Comparison of ENCODE assay signal across 8 cellular contexts in genomic region chr9:89310486-89311345, GRCh38.
DNase-seq lines count a peak whose midpoint lies in the region; ATAC-seq and TF ChIP-seq lines count a peak whose summit lies in the region.

TSS of gene CKS2 (plus strand) at chr9:89311195. CDS start at chr9:89311293, 98 bp downstream.

- DNase-seq in AG09319 (ENCODE audit: extremely low read depth, low read depth): peak; percentile 100
- DNase-seq in NCI-H446 treated with DMSO at 0.1 percent for 48 hours (lab: John Stamatoyannopoulos, UW): peak; percentile 97
- peak; percentile 100 for DNase-seq in cerebellar cortex (ENCODE audit: low spot score)
- DNase-seq in iris pigment epithelial cell (ENCODE audit: low read depth): peak; percentile 100
- DNase-seq in stimulated activated CD4-positive, alpha-beta T cell treated with anti-CD3 and anti-CD28 coated beads, Interleukin-12 subunit alpha, Interleukin-12 subunit beta, amount 100 ng/mL, for 24 hours (ENCODE audit: low read depth in 2 of 2): peak; percentile 99

- peak; percentile 89 for ATAC-seq in GM19035 (IDR thresholded peaks at IDR 0.05; ENCODE audit: unreplicated experiment)
- ATAC-seq in HG03354 (IDR thresholded peaks at IDR 0.05; ENCODE audit: poor library complexity, severe bottlenecking, unreplicated experiment): peak; percentile 90
- ATAC-seq in activated CD4-positive, CD25-positive, alpha-beta regulatory T cell treated with anti-CD3 and anti-CD28 coated beads, Interleukin-2, amount 50 U/mL, for 24 hours: peak; percentile 90 to 91

- no peak for TF ChIP-seq CTCF in AG09319 (IDR thresholded peaks at IDR 0.05; ENCODE audit: low read depth, low read length)

Comparison
In these comparisons a context has a peak if more than half of its experiments do, and no peak if none do; other contexts are left out.
1. Peak in every context shown above with its lines: DNase-seq and ATAC-seq.